In the genomic region with DNA sequence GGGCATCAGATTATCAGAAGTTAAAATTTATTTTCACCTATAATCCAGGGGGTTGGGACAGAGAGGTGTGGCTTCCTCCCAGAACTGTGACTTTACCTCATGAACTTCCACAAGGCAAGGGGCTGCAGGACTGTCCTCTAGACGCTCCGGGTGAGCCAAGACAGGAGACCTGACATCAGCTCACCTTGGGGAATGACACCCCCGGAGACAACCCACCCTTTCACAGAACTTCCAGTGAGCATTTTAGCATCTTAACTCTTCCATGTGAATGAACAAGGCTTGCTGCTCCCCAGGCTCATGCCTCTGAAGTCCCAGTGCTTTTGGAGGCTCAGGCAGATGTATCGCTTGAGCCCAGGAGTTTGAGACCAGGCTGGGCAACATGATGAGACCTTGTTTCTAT, we compare ENCODE assay signal across 13 cellular contexts. TPM values are rescaled to one million over a fixed set of nuclear protein-coding genes. Genes with fewer than 3 reads are reported as not detected.
DNase-seq lines count a peak whose midpoint lies in the region; ATAC-seq, FAIRE-seq and TF ChIP-seq lines count a peak whose summit lies in the region.
"Had no signal": no experiment of that assay in that cellular context is flagged by ENCODE, and none has a peak within 500 bp of the region (broad histone marks: within the 10 kb centered on the region; RNA-seq: fewer than 3 reads in every experiment).

No MANE protein-coding gene starts in this region.

- in situ Hi-C loops in transverse colon (cut with MboI; ENCODE audit: low pct_ligation_motif_present in 1 of 4, low pct_unique_long_range_greater_than_20kb in 1 of 4, low sequenced_read_pairs in 3 of 4), result no loop called here

- no peak for ATAC-seq in RWPE2 (ENCODE audit: low read depth)
- ATAC-seq: CD8-positive, alpha-beta T cell had no signal

- H3K4me1 Mint-ChIP-seq in glutamatergic neuron (ENCODE audit: low read depth, unreplicated experiment), result peaks cover 10% of the 10 kb centered on the region

- peaks cover 7% of the 10 kb centered on the region for H3K27me3 Mint-ChIP-seq in glutamatergic neuron (ENCODE audit: unreplicated experiment)

- intact Hi-C loops in kidney (cut with DNase I) (no loop called here), transverse colon (cut with DNase I; ENCODE audit: low total_unique reads) (no loop called here)

- no peak for TF ChIP-seq EP300 in transverse colon (IDR thresholded peaks at IDR 0.05; ENCODE audit: low read depth)

- H3K27ac ChIP-seq in RWPE2 (ENCODE audit: poor library complexity, severe bottlenecking) (no peak overlapping the region), kidney (ENCODE audit: low read depth in 2 of 2, low read length in 2 of 2) (no peak overlapping the region), transverse colon (no peak overlapping the region)

- TF ChIP-seq CTCF in RWPE2 (IDR thresholded peaks at IDR 0.05; ENCODE audit: poor library complexity, severe bottlenecking) (no peak), kidney (IDR thresholded peaks at IDR 0.05; ENCODE audit: borderline replicate concordance, extremely low read depth, insufficient read depth) (no peak), transverse colon (IDR thresholded peaks at IDR 0.05) (no peak), D721Med (IDR thresholded peaks at IDR 0.05; ENCODE audit: insufficient read depth, missing control alignments) (no peak), glutamatergic neuron (IDR thresholded peaks at IDR 0.05; ENCODE audit: partially characterized antibody, unreplicated experiment) (no peak)

- H3K27me3 ChIP-seq in RWPE2 (ENCODE audit: insufficient read depth, poor library complexity, severe bottlenecking), result no peaks in the 10 kb centered on the region
- no peaks in the 10 kb centered on the region for H3K27me3 ChIP-seq in transverse colon
- H3K27me3 ChIP-seq: BE2C had no signal

- no peak for TF ChIP-seq POLR2A in transverse colon (IDR thresholded peaks at IDR 0.05)

- H3K36me3 ChIP-seq in RWPE2 (ENCODE audit: low read depth) (peaks cover 16% of the 10 kb centered on the region), kidney (ENCODE audit: control insufficient read depth in 1 of 2, insufficient read depth in 2 of 2, low read length in 2 of 2) (peaks cover 10% of the 10 kb centered on the region in 2 donors), transverse colon (peaks cover 0 to 2% (median 0%) of the 10 kb centered on the region in 4 donors)

- DNase-seq in RWPE2 (ENCODE audit: low spot score) (peak; percentile 33), kidney (peak; percentile 25), transverse colon (peak; percentile 1), D721Med (ENCODE audit: insufficient read length, low spot score) (no peak), glutamatergic neuron (no peak), DMS53 (lab: John Stamatoyannopoulos, UW) (no peak)
- peak; percentile 40 for DNase-seq in activated CD8-positive, alpha-beta memory T cell treated with anti-CD3 and anti-CD28 coated beads, Interleukin-2, amount 50 U/mL, for 48 hours
- DNase-seq: BE2C; CD8-positive, alpha-beta T cell; KG1; NCI-H1048; NCI-H146 had no signal

- H3K4me3 ChIP-seq in RWPE2 (ENCODE audit: severe bottlenecking) (no peak overlapping the region), kidney (ENCODE audit: low read length in 2 of 2) (no peak overlapping the region), transverse colon (no peak overlapping the region)

- H3K9me3 Mint-ChIP-seq in glutamatergic neuron (ENCODE audit: unreplicated experiment), result peaks cover 8% of the 10 kb centered on the region
- H3K9me3 Mint-ChIP-seq: CD8-positive, alpha-beta T cell had no signal

- H3K36me3 Mint-ChIP-seq in glutamatergic neuron (ENCODE audit: unreplicated experiment), result no peaks in the 10 kb centered on the region

- H3K4me1 ChIP-seq in RWPE2 (ENCODE audit: insufficient read depth, poor library complexity, severe bottlenecking) (peaks cover 2% of the 10 kb centered on the region), kidney (ENCODE audit: control insufficient read depth in 1 of 2, insufficient read depth in 1 of 2, low read depth in 1 of 2, low read length in 2 of 2) (no peaks in the 10 kb centered on the region), transverse colon (no peaks in the 10 kb centered on the region)

- no peak overlapping the region for H3K9ac ChIP-seq in kidney (ENCODE audit: low read length in 2 of 2)

- H3K4me3 Mint-ChIP-seq in glutamatergic neuron (ENCODE audit: unreplicated experiment), result no peak overlapping the region
- H3K4me3 Mint-ChIP-seq: CD8-positive, alpha-beta T cell had no signal

- FAIRE-seq in kidney (lab: Jason Lieb, UNC), result no peak
- no peak for FAIRE-seq in D721Med (lab: Jason Lieb, UNC)
- FAIRE-seq: H1 had no signal

- 85% methylated on average over 4 of the region's 4 CpGs; no CpG with 5 or more reads in 1 of the 2 donors for WGBS in transverse colon (ENCODE audit: low coverage in 1 of 2), 2 donors

- no peaks in the 10 kb centered on the region for H3K9me3 ChIP-seq in RWPE2 (ENCODE audit: severe bottlenecking)
- no peaks in the 10 kb centered on the region for H3K9me3 ChIP-seq in kidney (ENCODE audit: control insufficient read depth in 1 of 2, low read length in 2 of 2)
- H3K9me3 ChIP-seq in transverse colon, result no peaks in the 10 kb centered on the region
- H3K9me3 ChIP-seq: BE2C had no signal

- no peak overlapping the region for H3K27ac Mint-ChIP-seq in glutamatergic neuron (ENCODE audit: unreplicated experiment)
- H3K27ac Mint-ChIP-seq: CD8-positive, alpha-beta T cell had no signal

RNA-seq across cellular contexts. Expression of gene TFDP1, which starts 29.4 kb away (rescaled TPM):
- 46.9 TPM for total RNA-seq in kidney
- 33.8 TPM for polyA plus RNA-seq in kidney (ENCODE audit: insufficient read depth, low read depth, low replicate concordance)
- 100 to 1,000 TPM in 1 of 4 donors, 10 to 100 TPM in 3; 24.3 to 164 (median 49.1) TPM for total RNA-seq in transverse colon
- 62.0 TPM for total RNA-seq in glutamatergic neuron (ENCODE audit: unreplicated experiment)

Comparison
In these comparisons a context has a peak if more than half of its experiments do, and no peak if none do; other contexts are left out.
1. DNase-seq: peak in RWPE2 (single experiment), activated CD8-positive, alpha-beta memory T cell treated with anti-CD3 and anti-CD28 coated beads, Interleukin-2, amount 50 U/mL, for 48 hours (single experiment), kidney (single experiment) and transverse colon (single experiment); none in D721Med (single experiment), glutamatergic neuron (single experiment) and DMS53 (single experiment).